In the genomic region with DNA sequence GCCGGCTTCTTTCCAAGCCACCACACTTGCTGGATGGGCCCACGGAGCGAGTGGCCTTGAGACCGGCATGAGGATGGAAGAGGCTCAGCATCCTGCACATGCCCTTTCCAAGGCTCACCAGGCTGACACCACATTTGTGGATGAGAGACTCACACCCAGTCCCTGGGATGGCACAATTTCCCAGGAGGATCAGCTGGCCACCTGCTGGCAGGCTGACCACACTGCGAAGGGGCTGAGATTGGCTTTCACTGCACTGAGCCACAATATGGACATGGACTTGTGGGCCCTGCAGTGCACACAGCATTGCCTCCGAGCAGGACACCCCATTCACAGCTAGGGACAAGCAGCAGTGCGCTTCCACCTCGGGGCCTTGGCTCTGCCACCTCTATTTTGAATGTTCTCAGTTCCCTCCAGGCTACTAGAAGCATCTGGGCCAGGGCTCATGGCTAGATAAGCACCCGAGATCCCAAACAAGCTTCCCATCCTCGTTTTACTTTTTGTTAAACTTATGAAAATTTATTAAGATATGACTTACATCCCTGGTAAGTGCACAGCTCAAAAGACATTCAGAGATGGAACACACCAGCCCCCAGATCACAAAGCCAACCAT, we compare ENCODE assay signal across 8 cellular contexts. TPM values are rescaled to one million over a fixed set of nuclear protein-coding genes. Genes with fewer than 3 reads are reported as not detected.
A peak's percentile ranks its signal among the peaks of the same experiment; 100 is the strongest.
DNase-seq lines count a peak whose midpoint lies in the region; ATAC-seq and TF ChIP-seq lines count a peak whose summit lies in the region.

No MANE protein-coding gene starts in this region.

- no peak overlapping the region for H3K4me3 Mint-ChIP-seq in activated T-helper 17 cell treated with anti-CD3 and anti-CD28 coated beads, Interleukin-2, amount 50 U/mL, for 72 hours

- H3K4me1 ChIP-seq in heart left ventricle (no peaks in the 10 kb centered on the region), stomach (no peaks in the 10 kb centered on the region)

- 75 to 83% (median 81%) methylated on average over 10 of the region's 10 CpGs for WGBS in heart left ventricle, 4 donors
- 76 to 84% (median 78%) methylated on average over 7 to 10 of the region's 10 CpGs for WGBS in stomach, 5 donors

- H3K27ac Mint-ChIP-seq in activated T-helper 17 cell treated with anti-CD3 and anti-CD28 coated beads, Interleukin-2, amount 50 U/mL, for 72 hours: no peak overlapping the region

- H3K4me3 ChIP-seq in heart left ventricle (no peak overlapping the region), stomach (no peak overlapping the region)

- H3K27ac ChIP-seq in heart left ventricle (no peak overlapping the region), stomach (no peak overlapping the region)

- H3K4me1 Mint-ChIP-seq in activated T-helper 17 cell treated with anti-CD3 and anti-CD28 coated beads, Interleukin-2, amount 50 U/mL, for 72 hours: no peaks in the 10 kb centered on the region

- H3K9me3 ChIP-seq in heart left ventricle (no peaks in the 10 kb centered on the region), stomach (no peaks in the 10 kb centered on the region)

- peaks cover 3% of the 10 kb centered on the region for H3K27me3 Mint-ChIP-seq in activated T-helper 17 cell treated with anti-CD3 and anti-CD28 coated beads, Interleukin-2, amount 50 U/mL, for 72 hours

- ATAC-seq in heart left ventricle (peak in 3 of 4 donors; percentile 64 to 66 (median 65)), GM18868 (IDR thresholded peaks at IDR 0.05; ENCODE audit: unreplicated experiment) (no peak)
- no peak for ATAC-seq in activated T-helper 17 cell treated with anti-CD3 and anti-CD28 coated beads, Interleukin-2, amount 50 U/mL, for 72 hours (replicated peaks)

- in situ Hi-C loops in GM13977 (cut with MboI; ENCODE audit: low pct_unique_long_range_greater_than_20kb, low sequenced_read_pairs, unreplicated experiment): no loop called here

- TF ChIP-seq EP300 in stomach (IDR thresholded peaks at IDR 0.05): no peak

- H3K36me3 Mint-ChIP-seq in activated T-helper 17 cell treated with anti-CD3 and anti-CD28 coated beads, Interleukin-2, amount 50 U/mL, for 72 hours (ENCODE audit: low read depth): no peaks in the 10 kb centered on the region

- TF ChIP-seq POLR2A in heart left ventricle (IDR thresholded peaks at IDR 0.05) (no peak), stomach (IDR thresholded peaks at IDR 0.05) (no peak)

- H3K9me3 Mint-ChIP-seq in activated T-helper 17 cell treated with anti-CD3 and anti-CD28 coated beads, Interleukin-2, amount 50 U/mL, for 72 hours: no peaks in the 10 kb centered on the region

- H3K27me3 ChIP-seq in heart left ventricle: no peaks in the 10 kb centered on the region
- H3K27me3 ChIP-seq in stomach: no peaks in the 10 kb centered on the region

- intact Hi-C loops in heart left ventricle (cut with DNase I) (loop anchor here in 1 of 10 donors (1.0 kb wide), 1 partner anchor 78 kb away; no protein-coding TSS in a partner anchor), stomach (cut with DNase I; ENCODE audit: low total_unique reads) (no loop called here)

- peak; percentile 49 for TF ChIP-seq CTCF in GM13977 (IDR thresholded peaks at IDR 0.05; ENCODE audit: extremely low read depth, insufficient read depth, missing control alignments)
- TF ChIP-seq CTCF in heart left ventricle (IDR thresholded peaks at IDR 0.05): peak; percentile 33 to 59 (median 44)
- TF ChIP-seq CTCF in stomach (IDR thresholded peaks at IDR 0.05): peak in 5 of 7 experiments; percentile 28 to 43 (median 34)

- H3K36me3 ChIP-seq in heart left ventricle (no peaks in the 10 kb centered on the region), stomach (no peaks in the 10 kb centered on the region)

- DNase-seq in 8988T: peak; percentile 65
- DNase-seq in GM13977 (ENCODE audit: low spot score): no peak
- peak; percentile 25 for DNase-seq in T1000 (lab: John Stamatoyannopoulos, UW)
- DNase-seq in heart left ventricle: peak in 1 of 5 donors; percentile 25
- DNase-seq in stomach: peak; percentile 31
- DNase-seq in NK-92 treated with Interleukin-12 subunit alpha and Interleukin-12 subunit beta, amount 100 ng/mL, for 24 hours (lab: John Stamatoyannopoulos, UW): no peak

RNA-seq across cellular contexts. Expression of a gene that starts 25.3 kb away (rescaled TPM):
- total RNA-seq in heart left ventricle (10 to 100 TPM in 3 of 9 donors, 1 to 10 TPM in 6; 6.1 to 31.1 (median 7.5) TPM), stomach (10 to 100 TPM in 3 of 5 donors, 1 to 10 TPM in 2; 2.7 to 32.1 (median 15.1) TPM)
- polyA plus RNA-seq in heart left ventricle (1 to 10 TPM; 6.3 to 8.0 TPM), stomach (10 to 100 TPM; 11.6 to 21.2 (median 12.1) TPM)
- total RNA-seq in activated T-helper 17 cell treated with anti-CD3 and anti-CD28 coated beads, Interleukin-2, amount 50 U/mL, for 72 hours: 10 to 100 TPM; 46.1 to 52.6 TPM

Comparison
In these comparisons a context has a peak if more than half of its experiments do, and no peak if none do; other contexts are left out.
1. DNase-seq: peak in 8988T (single experiment), T1000 (single experiment) and stomach (single experiment); none in GM13977 (single experiment) and NK-92 treated with Interleukin-12 subunit alpha and Interleukin-12 subunit beta, amount 100 ng/mL, for 24 hours (single experiment).
2. ATAC-seq: peak in heart left ventricle (3 of 4); none in activated T-helper 17 cell treated with anti-CD3 and anti-CD28 coated beads, Interleukin-2, amount 50 U/mL, for 72 hours (single experiment) and GM18868 (single experiment).
3. Peak in every context shown above with its lines, with median percentiles within 50 percentile points of each other: CTCF ChIP-seq.